Comparison of ENCODE assay signal across 29 cellular contexts in genomic region chr9:87093777-87094176, GRCh38.
"Had no signal": no experiment of that assay in that cellular context is flagged by ENCODE, and none has a peak within 500 bp of the region (broad histone marks: within the 10 kb centered on the region; RNA-seq: fewer than 3 reads in every experiment).

No MANE protein-coding gene starts in this region.

- ATAC-seq: effector memory CD8-positive, alpha-beta T cell; esophagus mucosa; foreskin keratinocyte; gastrocnemius medialis; gastroesophageal sphincter; heart left ventricle; heart right ventricle had no signal

- H3K27ac Mint-ChIP-seq: dendritic cell treated with granulocyte-macrophage colony-stimulating factor and Interleukin-4, amounts not matched to agents 40 ng/mL and 50 ng/mL, for 4 days; effector memory CD8-positive, alpha-beta T cell; endodermal cell had no signal

- H2AFZ ChIP-seq: hepatocyte had no signal

- DNase-seq: cortex of kidney; dermis blood vessel endothelial cell; dorsolateral prefrontal cortex; effector CD4-positive, alpha-beta T cell; effector CD8-positive, alpha-beta T cell; effector memory CD4-positive, alpha-beta T cell; effector memory CD8-positive, alpha-beta T cell; endodermal cell; erythroblast; esophagus squamous epithelium; foreskin fibroblast; foreskin keratinocyte; foreskin melanocyte; gastrocnemius medialis; glutamatergic neuron; head of caudate nucleus; heart left ventricle; heart right ventricle; hippocampal formation had no signal

- FAIRE-seq: endometrium, endothelial cell of umbilical vein, frontal cortex had no signal

- H3K9me3 Mint-ChIP-seq: dendritic cell treated with granulocyte-macrophage colony-stimulating factor and Interleukin-4, amounts not matched to agents 40 ng/mL and 50 ng/mL, for 4 days; effector memory CD8-positive, alpha-beta T cell; endodermal cell had no signal

- H3K9me3 ChIP-seq: esophagus muscularis mucosa, esophagus squamous epithelium, gastrocnemius medialis, gastroesophageal sphincter had no signal

- H3K4me2 ChIP-seq: hepatocyte had no signal

- H3K4me1 Mint-ChIP-seq: endodermal cell had no signal

- H3K4me1 ChIP-seq: esophagus squamous epithelium, foreskin keratinocyte had no signal

- H3K4me3 Mint-ChIP-seq: dendritic cell treated with granulocyte-macrophage colony-stimulating factor and Interleukin-4, amounts not matched to agents 40 ng/mL and 50 ng/mL, for 4 days; effector memory CD8-positive, alpha-beta T cell; endodermal cell had no signal

- H3K36me3 ChIP-seq: esophagus muscularis mucosa, esophagus squamous epithelium, gastrocnemius medialis, gastroesophageal sphincter, heart left ventricle, heart right ventricle had no signal

- H3K27me3 ChIP-seq: dorsolateral prefrontal cortex, esophagus muscularis mucosa, esophagus squamous epithelium, foreskin keratinocyte, gastrocnemius medialis, gastroesophageal sphincter, hepatocyte had no signal

- H3K4me3 ChIP-seq: coronary artery, dorsolateral prefrontal cortex, esophagus muscularis mucosa, esophagus squamous epithelium, gastrocnemius medialis, gastroesophageal sphincter, heart left ventricle, heart right ventricle, hepatocyte had no signal

- H3K79me2 ChIP-seq: hepatocyte had no signal

- H3K27ac ChIP-seq: coronary artery, dorsolateral prefrontal cortex, epithelial cell of prostate, esophagus muscularis mucosa, esophagus squamous epithelium, foreskin keratinocyte, gastrocnemius medialis, gastroesophageal sphincter, heart left ventricle, heart right ventricle, hepatocyte had no signal

- H3K27me3 Mint-ChIP-seq: dendritic cell treated with granulocyte-macrophage colony-stimulating factor and Interleukin-4, amounts not matched to agents 40 ng/mL and 50 ng/mL, for 4 days had no signal
